In genomic region chr19:18895038-18895827, GRCh38 we compare ENCODE assay signal across 1 cellular context.
TF ChIP-seq lines count a peak whose summit lies in the region.

No MANE protein-coding gene starts in this region.

TF ChIP-seq in H1, 55 proteins besides CTCF, POLR2A, EP300 and RAD21 (continued from another document):
- TF ChIP-seq CHD7 (IDR thresholded peaks at IDR 0.05; ENCODE audit: insufficient replicate concordance, low read length) (no peak), SP1 (IDR thresholded peaks at IDR 0.05; ENCODE audit: low read depth, low read length) (no peak), SRF (IDR thresholded peaks at IDR 0.05; ENCODE audit: low read depth, low read length) (no peak), CEBPB (IDR thresholded peaks at IDR 0.05; ENCODE audit: low read depth, low read length) (no peak), JUND (IDR thresholded peaks at IDR 0.05; ENCODE audit: low read length) (no peak), KDM4A (IDR thresholded peaks at IDR 0.05; ENCODE audit: low read depth, low read length, severe bottlenecking) (peak; percentile 86), CBX8 (IDR thresholded peaks at IDR 0.05; ENCODE audit: borderline replicate concordance, low read depth, low read length) (no peak), TAF7 (optimal IDR thresholded peaks at IDR 0.05; ENCODE audit: borderline replicate concordance, low read depth, low read length) (no peak), CBX5 (IDR thresholded peaks at IDR 0.05; ENCODE audit: low read depth, low read length) (no peak), YY1 (IDR thresholded peaks at IDR 0.05; ENCODE audit: low read depth, low read length) (peak; percentile 29; the same call in 1 of the 2 replicates), POLR2AphosphoS5 (IDR thresholded peaks at IDR 0.05; ENCODE audit: low read depth, low read length) (peak; percentile 32; the same call in 1 of the 2 replicates), TBP (IDR thresholded peaks at IDR 0.05; ENCODE audit: low read depth, low read length) (peak; percentile 28; the same call in 1 of the 2 replicates), SP4 (IDR thresholded peaks at IDR 0.05; ENCODE audit: low read length) (no peak), TEAD4 (IDR thresholded peaks at IDR 0.05; ENCODE audit: low read depth, low read length) (no peak), CHD2 (IDR thresholded peaks at IDR 0.05; ENCODE audit: low read length) (no peak), CHD1 (IDR thresholded peaks at IDR 0.05; ENCODE audit: low read depth, low read length) (no peak), SIRT6 (IDR thresholded peaks at IDR 0.05; ENCODE audit: low read length) (no peak), SIX5 (IDR thresholded peaks at IDR 0.05; ENCODE audit: low read depth, low read length) (no peak), HDAC6 (IDR thresholded peaks at IDR 0.05; ENCODE audit: low read depth, low read length) (no peak), KDM5A (IDR thresholded peaks at IDR 0.05; ENCODE audit: low read length) (no peak), E2F6 (IDR thresholded peaks at IDR 0.05) (no peak), SIN3A (conservative IDR thresholded peaks at IDR 0.05 in 1 of 2, IDR thresholded peaks at IDR 0.05 in 1 of 2; ENCODE audit: low read depth in 1 of 2, low read length in 2 of 2) (peak in 1 of 2 experiments; percentile 78; a peak in 2 of 4 replicates), RFX5 (IDR thresholded peaks at IDR 0.05; ENCODE audit: borderline replicate concordance, low read depth, low read length) (no peak), BRCA1 (IDR thresholded peaks at IDR 0.05; ENCODE audit: low read depth, low read length) (no peak), NRF1 (IDR thresholded peaks at IDR 0.05; ENCODE audit: low read depth, low read length) (no peak), EZH2 (IDR thresholded peaks at IDR 0.05; ENCODE audit: low read depth, low read length, severe bottlenecking) (no peak), GTF2F1 (IDR thresholded peaks at IDR 0.05; ENCODE audit: borderline replicate concordance, low read depth, low read length) (no peak), ATF2 (IDR thresholded peaks at IDR 0.05; ENCODE audit: low read length) (no peak), TAF1 (IDR thresholded peaks at IDR 0.05; ENCODE audit: low read depth, low read length) (peak; percentile 37; the same call in 1 of the 2 replicates), SP2 (IDR thresholded peaks at IDR 0.05; ENCODE audit: low read length) (no peak), POU5F1 (IDR thresholded peaks at IDR 0.05; ENCODE audit: low read depth, low read length) (no peak), BCL11A (IDR thresholded peaks at IDR 0.05; ENCODE audit: low read depth in 2 of 2, low read length in 2 of 2) (no peak), HDAC2 (IDR thresholded peaks at IDR 0.05; ENCODE audit: borderline replicate concordance in 1 of 2, low read depth in 2 of 2, low read length in 2 of 2) (peak; percentile 31 to 37; a peak in 1 of 4 replicates), MAX (IDR thresholded peaks at IDR 0.05) (peak; percentile 57; the same call in 1 of the 2 replicates), USF2 (IDR thresholded peaks at IDR 0.05; ENCODE audit: low read length) (no peak), SAP30 (IDR thresholded peaks at IDR 0.05; ENCODE audit: insufficient read depth, insufficient replicate concordance, low read length) (no peak), EGR1 (IDR thresholded peaks at IDR 0.05; ENCODE audit: borderline replicate concordance, low read depth, low read length) (no peak), SUZ12 (IDR thresholded peaks at IDR 0.05; ENCODE audit: low read length) (peak; percentile 36; the same call in 1 of the 2 replicates), NANOG (IDR thresholded peaks at IDR 0.05; ENCODE audit: insufficient read depth, low read depth, low read length, poor library complexity, severe bottlenecking) (no peak), RXRA (IDR thresholded peaks at IDR 0.05; ENCODE audit: insufficient read depth, low read depth, low read length) (no peak), TCF12 (IDR thresholded peaks at IDR 0.05; ENCODE audit: low read depth, low read length) (no peak), ASH2L (IDR thresholded peaks at IDR 0.05; ENCODE audit: low read length) (no peak), MAFK (IDR thresholded peaks at IDR 0.05; ENCODE audit: low read depth, low read length) (no peak), JUN (IDR thresholded peaks at IDR 0.05; ENCODE audit: low read depth, low read length) (no peak), BACH1 (IDR thresholded peaks at IDR 0.05; ENCODE audit: low read length) (no peak), RNF2 (IDR thresholded peaks at IDR 0.05; ENCODE audit: borderline replicate concordance, low read depth, low read length, missing control alignments, poor library complexity, severe bottlenecking) (no peak), FOSL1 (IDR thresholded peaks at IDR 0.05; ENCODE audit: insufficient read depth, low read depth, low read length) (no peak), CTBP2 (IDR thresholded peaks at IDR 0.05; ENCODE audit: borderline replicate concordance, insufficient read depth, insufficient read length, low read length) (no peak), ZNF274 (IDR thresholded peaks at IDR 0.05; ENCODE audit: borderline replicate concordance, extremely low read depth, low read length) (no peak), GABPA (IDR thresholded peaks at IDR 0.05; ENCODE audit: borderline replicate concordance, insufficient read depth, low read length) (no peak), KDM1A (IDR thresholded peaks at IDR 0.05; ENCODE audit: borderline replicate concordance, low read length) (no peak)
